Comparison of ENCODE assay signal across 9 cellular contexts in the genomic region with DNA sequence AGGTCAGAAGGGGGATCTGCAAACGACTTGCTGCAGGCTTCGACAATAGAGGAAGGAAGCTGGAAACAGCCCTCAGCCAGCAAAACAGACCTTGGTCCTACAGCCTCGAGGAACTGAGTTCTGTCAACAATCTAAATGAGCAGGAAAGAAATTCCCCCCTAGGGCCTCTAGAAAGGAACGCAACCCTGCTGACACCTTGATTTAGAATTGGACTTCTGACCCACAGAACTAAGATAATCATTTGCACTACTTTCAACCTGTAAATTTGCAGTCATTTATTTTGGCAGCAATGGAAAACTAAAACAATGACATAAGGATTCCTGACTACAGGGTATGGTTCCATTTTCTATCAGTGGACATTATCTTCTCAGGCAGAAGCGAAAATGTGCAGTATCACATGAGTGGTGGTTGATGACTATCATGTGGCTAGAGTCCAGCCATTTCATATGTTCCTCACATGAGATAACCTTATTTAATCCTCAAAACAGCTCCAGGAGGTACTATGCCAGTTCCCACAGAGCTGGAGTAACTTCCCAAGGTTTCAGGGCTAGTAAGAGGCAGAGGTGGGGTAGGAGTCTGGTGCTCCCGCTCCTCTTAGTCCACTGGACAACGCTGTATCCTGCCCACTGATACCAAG.
A peak's percentile ranks its signal among the peaks of the same experiment; 100 is the strongest.
DNase-seq lines count a peak whose midpoint lies in the region; ATAC-seq and TF ChIP-seq lines count a peak whose summit lies in the region.
"Had no signal": no experiment of that assay in that cellular context is flagged by ENCODE, and none has a peak within 500 bp of the region (broad histone marks: within the 10 kb centered on the region; RNA-seq: fewer than 3 reads in every experiment).

No MANE protein-coding gene starts in this region.

- no peak overlapping the region for H3K4me3 ChIP-seq in brain microvascular endothelial cell (ENCODE audit: low read depth, low read length)
- no peak overlapping the region for H3K4me3 ChIP-seq in suprapubic skin

- H3K27me3 ChIP-seq in brain microvascular endothelial cell (replicated peaks) (no peaks in the 10 kb centered on the region), suprapubic skin (no peaks in the 10 kb centered on the region), foreskin keratinocyte (no peaks in the 10 kb centered on the region)

- no peaks in the 10 kb centered on the region for H3K27me3 Mint-ChIP-seq in effector memory CD8-positive, alpha-beta T cell

- H3K4me1 Mint-ChIP-seq in effector memory CD8-positive, alpha-beta T cell (ENCODE audit: low read depth in 2 of 2) = no peaks in the 10 kb centered on the region

- H3K9me3 Mint-ChIP-seq in effector memory CD8-positive, alpha-beta T cell = no peaks in the 10 kb centered on the region

- peak; percentile 68 for ATAC-seq in left lobe of liver
- no peak for ATAC-seq in effector memory CD8-positive, alpha-beta T cell (replicated peaks)
- ATAC-seq in GM21360 (IDR thresholded peaks at IDR 0.05; ENCODE audit: unreplicated experiment) = no peak
- ATAC-seq in foreskin keratinocyte = no peak

- in situ Hi-C loops in brain microvascular endothelial cell (cut with HindIII; ENCODE audit: low pct_ligation_motif_present, low sequenced_read_pairs) = no loop called here

- H3K4me3 Mint-ChIP-seq in effector memory CD8-positive, alpha-beta T cell = no peak overlapping the region

- no peak for TF ChIP-seq EP300 in suprapubic skin (IDR thresholded peaks at IDR 0.05)

- peaks cover 7% of the 10 kb centered on the region for H3K36me3 Mint-ChIP-seq in effector memory CD8-positive, alpha-beta T cell (ENCODE audit: insufficient read depth)

- H3K27ac ChIP-seq in brain microvascular endothelial cell (no peak overlapping the region), suprapubic skin (peak overlapping the region; percentile 45), foreskin keratinocyte (no peak overlapping the region)

- TF ChIP-seq CTCF in brain microvascular endothelial cell (IDR thresholded peaks at IDR 0.05; ENCODE audit: low read depth, low read length, missing control alignments) = no peak
- no peak for TF ChIP-seq CTCF in suprapubic skin (IDR thresholded peaks at IDR 0.05)
- no peak for TF ChIP-seq CTCF in foreskin keratinocyte (conservative IDR thresholded peaks at IDR 0.05)

- TF ChIP-seq POLR2A in suprapubic skin (IDR thresholded peaks at IDR 0.05) = no peak

- DNase-seq in KG1 (lab: John Stamatoyannopoulos, UW) = peak; percentile 14
- peak; percentile 18 for DNase-seq in brain microvascular endothelial cell
- no peak for DNase-seq in left lobe of liver (ENCODE audit: low spot score)
- no peak for DNase-seq in suprapubic skin (ENCODE audit: low spot score in 2 of 2)
- no peak for DNase-seq in effector memory CD8-positive, alpha-beta T cell
- no peak for DNase-seq in foreskin keratinocyte
- no peak for DNase-seq in NCI-H2227 treated with DMSO at 0.1 percent for 48 hours (lab: John Stamatoyannopoulos, UW)
- DNase-seq: activated CD4-positive, CD25-positive, alpha-beta regulatory T cell had no signal

- no peaks in the 10 kb centered on the region for H3K9me3 ChIP-seq in suprapubic skin

- H3K4me1 ChIP-seq in suprapubic skin = peaks cover 9% of the 10 kb centered on the region
- no peaks in the 10 kb centered on the region for H3K4me1 ChIP-seq in foreskin keratinocyte

- WGBS in suprapubic skin = 60% methylated on average over 7 of the region's 7 CpGs

- H3K36me3 ChIP-seq in brain microvascular endothelial cell (replicated peaks) = no peaks in the 10 kb centered on the region
- H3K36me3 ChIP-seq in suprapubic skin = no peaks in the 10 kb centered on the region

- no peak overlapping the region for H3K27ac Mint-ChIP-seq in effector memory CD8-positive, alpha-beta T cell

Comparison
In these comparisons a context has a peak if more than half of its experiments do, and no peak if none do; other contexts are left out.
1. DNase-seq: peak in KG1 (single experiment) and brain microvascular endothelial cell (single experiment); none in left lobe of liver (single experiment), suprapubic skin (0 of 2), effector memory CD8-positive, alpha-beta T cell (0 of 3), foreskin keratinocyte (0 of 2) and NCI-H2227 treated with DMSO at 0.1 percent for 48 hours (single experiment).